26 cellular contexts compared by ENCODE assay signal in genomic region chr19:51652266-51652665, GRCh38. TPM values are rescaled to one million over a fixed set of nuclear protein-coding genes. Genes with fewer than 3 reads are reported as not detected.
"Had no signal": no experiment of that assay in that cellular context is flagged by ENCODE, and none has a peak within 500 bp of the region (broad histone marks: within the 10 kb centered on the region; RNA-seq: fewer than 3 reads in every experiment).

No MANE protein-coding gene starts in this region.

- DNase-seq: activated CD4-positive, alpha-beta T cell treated with anti-CD3 and anti-CD28 coated beads, Interleukin-2, amount 10 ng/mL, durations not matched to agents 7 days and 5 days; activated CD4-positive, CD25-positive, alpha-beta regulatory T cell treated with anti-CD3 and anti-CD28 coated beads, Interleukin-2, amount 50 U/mL, for 72 hours; activated CD8-positive, alpha-beta memory T cell treated with anti-CD3 and anti-CD28 coated beads, Interleukin-2, amount 10 ng/mL, durations not matched to agents 7 days and 5 days; activated CD8-positive, alpha-beta T cell treated with anti-CD3 and anti-CD28 coated beads for 36 hours; activated gamma-delta T cell; activated naive CD4-positive, alpha-beta T cell treated with anti-CD3 and anti-CD28 coated beads, Interleukin-2, amount 50 U/mL, for 16 hours; activated naive CD8-positive, alpha-beta T cell treated with anti-CD3 and anti-CD28 coated beads, Interleukin-2, amount 50 U/mL, for 24 hours; activated T-cell treated with anti-CD3 and anti-CD28 coated beads for 4 hours; cortex of kidney; endodermal cell; esophagus squamous epithelium; gastrocnemius medialis; hippocampal formation; kidney glomerular epithelial cell; mesendoderm; mucosa of descending colon; occipital lobe; posterior cingulate gyrus; sigmoid colon; stimulated activated CD4-positive, alpha-beta T cell treated with anti-CD3 and anti-CD28 coated beads, Interleukin-2, amount 100 ng/mL, for 48 hours; stimulated activated naive CD8-positive, alpha-beta T cell treated with anti-CD3 and anti-CD28 coated beads, Interleukin-15, Interleukin-2, amounts not matched to agents 100 U/mL and 50 U/mL, for 24 hours; T-helper 17 cell had no signal

- H3K36me3 ChIP-seq: esophagus squamous epithelium, gastrocnemius medialis, sigmoid colon had no signal

- H3K27ac Mint-ChIP-seq: activated CD4-positive, alpha-beta T cell treated with anti-CD3 and anti-CD28 coated beads, Interleukin-2, amount 10 ng/mL, durations not matched to agents 7 days and 5 days; activated CD8-positive, alpha-beta memory T cell treated with anti-CD3 and anti-CD28 coated beads, Interleukin-2, amount 10 ng/mL, durations not matched to agents 7 days and 5 days; activated CD8-positive, alpha-beta T cell treated with anti-CD3 and anti-CD28 coated beads for 36 hours; activated naive CD8-positive, alpha-beta T cell treated with anti-CD3 and anti-CD28 coated beads, Interleukin-2, amount 50 U/mL, for 24 hours; endodermal cell; T-helper 17 cell had no signal

- H3K4me2 ChIP-seq: smooth muscle cell had no signal

- H3K9me3 Mint-ChIP-seq: activated CD4-positive, alpha-beta T cell treated with anti-CD3 and anti-CD28 coated beads, Interleukin-2, amount 10 ng/mL, durations not matched to agents 7 days and 5 days; activated naive CD8-positive, alpha-beta T cell treated with anti-CD3 and anti-CD28 coated beads, Interleukin-2, amount 50 U/mL, for 24 hours had no signal

- H3K4me1 Mint-ChIP-seq: endodermal cell had no signal

- H3K4me1 ChIP-seq: gastrocnemius medialis had no signal

- ATAC-seq: activated CD8-positive, alpha-beta memory T cell treated with anti-CD3 and anti-CD28 coated beads, Interleukin-2, amount 10 ng/mL, durations not matched to agents 7 days and 5 days; activated CD8-positive, alpha-beta T cell treated with anti-CD3 and anti-CD28 coated beads for 36 hours; activated naive CD8-positive, alpha-beta T cell treated with anti-CD3 and anti-CD28 coated beads, Interleukin-2, amount 50 U/mL, for 24 hours; gastrocnemius medialis; stimulated activated naive CD8-positive, alpha-beta T cell treated with anti-CD3 and anti-CD28 coated beads, Interleukin-15, Interleukin-2, amounts not matched to agents 100 U/mL and 50 U/mL, for 24 hours had no signal

- H3K4me3 ChIP-seq: esophagus squamous epithelium, gastrocnemius medialis, mucosa of descending colon, sigmoid colon, smooth muscle cell had no signal

- H3K36me3 Mint-ChIP-seq: activated CD8-positive, alpha-beta memory T cell treated with anti-CD3 and anti-CD28 coated beads, Interleukin-2, amount 10 ng/mL, durations not matched to agents 7 days and 5 days had no signal

- H3K27ac ChIP-seq: esophagus squamous epithelium, gastrocnemius medialis, sigmoid colon had no signal

- H3K9me3 ChIP-seq: esophagus squamous epithelium, gastrocnemius medialis, sigmoid colon had no signal

- H3K4me3 Mint-ChIP-seq: activated CD4-positive, alpha-beta T cell treated with anti-CD3 and anti-CD28 coated beads, Interleukin-2, amount 10 ng/mL, durations not matched to agents 7 days and 5 days; activated CD8-positive, alpha-beta memory T cell treated with anti-CD3 and anti-CD28 coated beads, Interleukin-2, amount 10 ng/mL, durations not matched to agents 7 days and 5 days; activated CD8-positive, alpha-beta T cell treated with anti-CD3 and anti-CD28 coated beads for 36 hours; activated naive CD8-positive, alpha-beta T cell treated with anti-CD3 and anti-CD28 coated beads, Interleukin-2, amount 50 U/mL, for 24 hours; endodermal cell; T-helper 17 cell had no signal

- H3K27me3 ChIP-seq: gastrocnemius medialis had no signal

RNA-seq across cellular contexts. Expression of gene SIGLEC14, which starts 5.6 kb away (rescaled TPM):
- total RNA-seq: activated CD4-positive, alpha-beta T cell treated with anti-CD3 and anti-CD28 coated beads, Interleukin-2, amount 10 ng/mL, durations not matched to agents 7 days and 5 days; activated CD8-positive, alpha-beta T cell treated with anti-CD3 and anti-CD28 coated beads for 36 hours; endodermal cell; renal cortical epithelial cell; smooth muscle cell had no signal
- polyA plus RNA-seq: neural cell, smooth muscle cell had no signal

RNA-seq across cellular contexts. Expression of gene SIGLEC5, which starts 22.1 kb away (rescaled TPM):
- total RNA-seq: activated CD4-positive, alpha-beta T cell treated with anti-CD3 and anti-CD28 coated beads, Interleukin-2, amount 10 ng/mL, durations not matched to agents 7 days and 5 days; activated CD8-positive, alpha-beta memory T cell treated with anti-CD3 and anti-CD28 coated beads, Interleukin-2, amount 10 ng/mL, durations not matched to agents 7 days and 5 days; activated CD8-positive, alpha-beta T cell treated with anti-CD3 and anti-CD28 coated beads for 36 hours; endodermal cell; occipital lobe; renal cortical epithelial cell; smooth muscle cell had no signal
- polyA plus RNA-seq: neural cell, sigmoid colon, smooth muscle cell, thymus had no signal
